9 cellular contexts compared by ENCODE assay signal in genomic region chr12:123089631-123090353, GRCh38.
DNase-seq lines count a peak whose midpoint lies in the region; ATAC-seq, FAIRE-seq and TF ChIP-seq lines count a peak whose summit lies in the region.
"Had no signal": no experiment of that assay in that cellular context is flagged by ENCODE, and none has a peak within 500 bp of the region (broad histone marks: within the 10 kb centered on the region; RNA-seq: fewer than 3 reads in every experiment).

No MANE protein-coding gene starts in this region.

- no peak for TF ChIP-seq POLR2A in HepG2 (IDR thresholded peaks at IDR 0.05; ENCODE audit: insufficient read depth in 1 of 2, low read depth in 2 of 2, low read length in 2 of 2)

- 51% methylated on average over 2 of the region's 2 CpGs for WGBS in HepG2 (ENCODE audit: low lambda C conversion rate)

- no peak for TF ChIP-seq CTCF in HepG2 (CRISPR knock-in tag; IDR thresholded peaks at IDR 0.05)

- H3K4me3 Mint-ChIP-seq in IgD-negative memory B cell, result no peak overlapping the region
- no peak overlapping the region for H3K4me3 Mint-ChIP-seq in activated CD8-positive, alpha-beta T cell treated with anti-CD3 and anti-CD28 coated beads, Interleukin-2, amount 10 ng/mL, durations not matched to agents 7 days and 5 days

- FAIRE-seq in HepG2 (lab: Jason Lieb, UNC), result peak; percentile 83

- H3K9me3 ChIP-seq in HepG2 (ENCODE audit: low read length), result no peaks in the 10 kb centered on the region

- DNase-seq in AML-193 (lab: John Stamatoyannopoulos, UW) (peak; percentile 31 to 46), HepG2 (ENCODE audit: low spot score) (peak; percentile 88), epidermal melanocyte (ENCODE audit: insufficient read length, low spot score) (no peak), NCI-H1694 treated with DMSO at 0.1 percent for 48 hours (lab: John Stamatoyannopoulos, UW) (no peak), SHP77 (lab: John Stamatoyannopoulos, UW) (no peak)
- DNase-seq in activated CD8-positive, alpha-beta T cell treated with anti-CD3 and anti-CD28 coated beads, Interleukin-2, amount 10 ng/mL, durations not matched to agents 7 days and 5 days, result no peak
- DNase-seq: T-helper 1 cell had no signal

- CTCF ChIA-PET in activated CD8-positive, alpha-beta T cell treated with anti-CD3 and anti-CD28 coated beads, Interleukin-2, amount 10 ng/mL, durations not matched to agents 7 days and 5 days (lab: Charles Lee), result interaction anchor here (1.1 to 1.8 kb wide), 3 partner anchors 12 to 17 kb away, joined by 4 to 6 read pairs (median 5); no protein-coding TSS in a partner anchor
- CTCF ChIA-PET in HepG2 (lab: Yijun Ruan, JAX; ENCODE audit: low intra/inter-chr PET ratio, low total read pairs), result no interaction called here

- no peaks in the 10 kb centered on the region; a peak in 1 of 5 replicates for H3K36me3 ChIP-seq in HepG2 (replicated peaks in 1 of 2; ENCODE audit: control insufficient read depth in 1 of 2, insufficient read depth in 2 of 2, low read length in 2 of 2)

- H3K79me2 ChIP-seq in HepG2 (ENCODE audit: insufficient read depth, low read length), result peaks cover 5% of the 10 kb centered on the region

- H3K27me3 Mint-ChIP-seq in IgD-negative memory B cell, result no peaks in the 10 kb centered on the region
- no peaks in the 10 kb centered on the region for H3K27me3 Mint-ChIP-seq in activated CD8-positive, alpha-beta T cell treated with anti-CD3 and anti-CD28 coated beads, Interleukin-2, amount 10 ng/mL, durations not matched to agents 7 days and 5 days (ENCODE audit: low read depth)

- peak overlapping the region; percentile 38 for H3K4me2 ChIP-seq in HepG2 (ENCODE audit: low read depth, low read length)

- H3K36me3 Mint-ChIP-seq in IgD-negative memory B cell, result no peaks in the 10 kb centered on the region
- H3K36me3 Mint-ChIP-seq in activated CD8-positive, alpha-beta T cell treated with anti-CD3 and anti-CD28 coated beads, Interleukin-2, amount 10 ng/mL, durations not matched to agents 7 days and 5 days (ENCODE audit: low read depth), result no peaks in the 10 kb centered on the region

- TF ChIP-seq EP300 in HepG2 (IDR thresholded peaks at IDR 0.05; ENCODE audit: low read depth in 2 of 2, low read length in 2 of 2) (peak in 1 of 2 experiments; percentile 50; a peak in 1 of 4 replicates), HepG2 (CRISPR knock-in tag; IDR thresholded peaks at IDR 0.05; ENCODE audit: borderline replicate concordance) (no peak)

- no peaks in the 10 kb centered on the region for H3K27me3 ChIP-seq in HepG2 (ENCODE audit: control insufficient read depth in 1 of 2, insufficient read depth in 2 of 2, low read length in 2 of 2)

- H3K9me3 Mint-ChIP-seq in IgD-negative memory B cell, result no peaks in the 10 kb centered on the region
- H3K9me3 Mint-ChIP-seq in activated CD8-positive, alpha-beta T cell treated with anti-CD3 and anti-CD28 coated beads, Interleukin-2, amount 10 ng/mL, durations not matched to agents 7 days and 5 days (ENCODE audit: insufficient read depth), result no peaks in the 10 kb centered on the region

- TF ChIP-seq RAD21 in HepG2 (CRISPR knock-in tag; IDR thresholded peaks at IDR 0.05), result no peak

- peaks cover 28 to 41% (median 32%) of the 10 kb centered on the region in 3 donors for H3K4me1 Mint-ChIP-seq in IgD-negative memory B cell
- peaks cover 26% of the 10 kb centered on the region for H3K4me1 Mint-ChIP-seq in activated CD8-positive, alpha-beta T cell treated with anti-CD3 and anti-CD28 coated beads, Interleukin-2, amount 10 ng/mL, durations not matched to agents 7 days and 5 days (ENCODE audit: low read depth)

- BruUV-seq in HepG2 (replicated peaks; lab: Mats Ljungman, UMichigan), result no TSS peak

- peak overlapping the region; percentile 36 for H3K27ac ChIP-seq in HepG2 (ENCODE audit: extremely low read length, insufficient read depth, low read length)

- H3K4me3 ChIP-seq in HepG2 (replicated peaks in 1 of 3; ENCODE audit: insufficient read depth in 1 of 3, low read depth in 2 of 3, low read length in 3 of 3), result no peak overlapping the region

- intact Hi-C loops in HepG2 (cut with micrococcal nuclease; ENCODE audit: unreplicated experiment), result loop anchor here (5.0 kb wide), 1 partner anchor 53 kb away; no protein-coding TSS in a partner anchor

- no peak overlapping the region for H2AFZ ChIP-seq in HepG2 (ENCODE audit: low read length)

- H4K20me1 ChIP-seq in HepG2 (ENCODE audit: insufficient read depth, low read length), result no peaks in the 10 kb centered on the region

- ATAC-seq in activated CD8-positive, alpha-beta T cell treated with anti-CD3 and anti-CD28 coated beads, Interleukin-2, amount 10 ng/mL, durations not matched to agents 7 days and 5 days, result peak; percentile 23
- ATAC-seq in HepG2, result peak; percentile 73
- ATAC-seq in GM18909 (IDR thresholded peaks at IDR 0.05; ENCODE audit: poor library complexity, unreplicated experiment), result no peak

- in situ Hi-C loops in HepG2 (cut with HindIII; ENCODE audit: extremely low pct_ligation_motif_present, low pct_unique_long_range_greater_than_20kb), result no loop called here

- H3K27ac Mint-ChIP-seq in IgD-negative memory B cell, result peak overlapping the region; percentile 18 to 90 (median 79)
- no peak overlapping the region for H3K27ac Mint-ChIP-seq in activated CD8-positive, alpha-beta T cell treated with anti-CD3 and anti-CD28 coated beads, Interleukin-2, amount 10 ng/mL, durations not matched to agents 7 days and 5 days

- no peak overlapping the region for H3K9ac ChIP-seq in HepG2 (ENCODE audit: insufficient read depth, low read depth, low read length)

- H3K4me1 ChIP-seq in HepG2 (ENCODE audit: insufficient read depth, low read length), result peaks cover 85% of the 10 kb centered on the region

- POLR2A ChIA-PET in activated CD8-positive, alpha-beta T cell treated with anti-CD3 and anti-CD28 coated beads, Interleukin-2, amount 10 ng/mL, durations not matched to agents 7 days and 5 days (lab: Charles Lee), result interaction anchor here (0.8 to 1.4 kb wide), 4 partner anchors 11 to 31 kb away, joined by 3 to 5 read pairs (median 3); no protein-coding TSS in a partner anchor
- POLR2A ChIA-PET in HepG2 (lab: Yijun Ruan, JAX), result interaction anchor here (0.6 to 2.1 kb wide), 9 partner anchors 13 to 143 kb away, joined by 3 to 10 read pairs (median 4); partner anchors contain the start of genes ABCB9, MPHOSPH9 and MTRFR

TF ChIP-seq in HepG2, 621 proteins besides CTCF, POLR2A, EP300 and RAD21 (continues in another document):
- TF ChIP-seq ZNF235 (CRISPR knock-in tag; IDR thresholded peaks at IDR 0.05; ENCODE audit: borderline replicate concordance) (no peak), ZNF281 (CRISPR knock-in tag; IDR thresholded peaks at IDR 0.05; ENCODE audit: borderline replicate concordance) (no peak), FIP1L1 (IDR thresholded peaks at IDR 0.05; ENCODE audit: borderline replicate concordance, insufficient read depth, low read depth, low read length) (no peak), ZNF800 (CRISPR knock-in tag; IDR thresholded peaks at IDR 0.05) (0 out of 2 replicates have a peak, but pooled peaks have one; percentile 31), THAP7 (CRISPR knock-in tag; IDR thresholded peaks at IDR 0.05) (no peak), RARA (CRISPR knock-in tag; IDR thresholded peaks at IDR 0.05) (0 out of 2 replicates have a peak, but pooled peaks have one; percentile 49), SP2 (CRISPR knock-in tag; IDR thresholded peaks at IDR 0.05) (no peak), HCFC1 (IDR thresholded peaks at IDR 0.05; ENCODE audit: low read depth, low read length) (no peak), SMC3 (IDR thresholded peaks at IDR 0.05; ENCODE audit: low read length) (peak; percentile 8; the same call in 1 of the 2 replicates), POLR2G (IDR thresholded peaks at IDR 0.05; ENCODE audit: low read depth, low read length) (no peak), ZNF792 (CRISPR knock-in tag; IDR thresholded peaks at IDR 0.05) (0 out of 2 replicates have a peak, but pooled peaks have one; percentile 36)

Comparison
In these comparisons a context has a peak if more than half of its experiments do, and no peak if none do; other contexts are left out.
1. DNase-seq: peak in AML-193 (2 of 2) and HepG2 (single experiment); none in activated CD8-positive, alpha-beta T cell treated with anti-CD3 and anti-CD28 coated beads, Interleukin-2, amount 10 ng/mL, durations not matched to agents 7 days and 5 days (single experiment), epidermal melanocyte (single experiment), NCI-H1694 treated with DMSO at 0.1 percent for 48 hours (single experiment) and SHP77 (0 of 2).